In genomic region chr11:68120212-68121066, GRCh38 we compare ENCODE assay signal across 8 cellular contexts. TPM values are rescaled to one million over a fixed set of nuclear protein-coding genes. Genes with fewer than 3 reads are reported as not detected.
A peak's percentile ranks its signal among the peaks of the same experiment; 100 is the strongest.
DNase-seq lines count a peak whose midpoint lies in the region; ATAC-seq, FAIRE-seq and TF ChIP-seq lines count a peak whose summit lies in the region.

No MANE protein-coding gene starts in this region.

- H2AFZ ChIP-seq in KMS-11 (ENCODE audit: low read depth), result peak overlapping the region; percentile 31; the same call in 1 of the 2 replicates
- H2AFZ ChIP-seq in HepG2 (ENCODE audit: low read length), result no peak overlapping the region

- H3K9ac ChIP-seq in KMS-11 (peak overlapping the region; percentile 57; the same call in 1 of the 2 replicates), HepG2 (ENCODE audit: insufficient read depth, low read depth, low read length) (peak overlapping the region; percentile 86)

- TF ChIP-seq EP300 in HepG2 (IDR thresholded peaks at IDR 0.05; ENCODE audit: low read depth in 2 of 2, low read length in 2 of 2) (no peak), HepG2 (CRISPR knock-in tag; IDR thresholded peaks at IDR 0.05; ENCODE audit: borderline replicate concordance) (no peak)

- H3K4me2 ChIP-seq in KMS-11, result peak overlapping the region; percentile 62
- H3K4me2 ChIP-seq in HepG2 (ENCODE audit: low read depth, low read length), result peak overlapping the region; percentile 82

- H3K36me3 ChIP-seq in KMS-11 (ENCODE audit: insufficient read depth) (no peaks in the 10 kb centered on the region), HepG2 (replicated peaks in 1 of 2; ENCODE audit: control insufficient read depth in 1 of 2, insufficient read depth in 2 of 2, low read length in 2 of 2) (peaks cover 4 to 23% of the 10 kb centered on the region in 2 experiments; a peak in 4 of 5 replicates)

- H3K27ac ChIP-seq in KMS-11 (peak overlapping the region; percentile 65), HepG2 (ENCODE audit: extremely low read length, insufficient read depth, low read length) (peak overlapping the region; percentile 85)

- intact Hi-C loops in HepG2 (cut with micrococcal nuclease; ENCODE audit: unreplicated experiment), result loop anchor here (1.0 kb wide), 2 partner anchors 21 to 25 kb away; no protein-coding TSS in a partner anchor

- TF ChIP-seq POLR2A in HepG2 (IDR thresholded peaks at IDR 0.05; ENCODE audit: insufficient read depth in 1 of 2, low read depth in 2 of 2, low read length in 2 of 2), result no peak

- H3K79me2 ChIP-seq in KMS-11 (ENCODE audit: insufficient read depth, low read depth), result peaks cover 50% of the 10 kb centered on the region
- peaks cover 66% of the 10 kb centered on the region for H3K79me2 ChIP-seq in HepG2 (ENCODE audit: insufficient read depth, low read length)

- peak; percentile 80 for DNase-seq in D341Med (ENCODE audit: low spot score)
- DNase-seq in dedifferentiated amniotic fluid mesenchymal stem cell (ENCODE audit: extremely low spot score), result peak; percentile 21
- DNase-seq in HepG2 (ENCODE audit: low spot score), result peak; percentile 47
- peak in 2 of 3 experiments; percentile 17 to 37 for DNase-seq in stimulated activated CD4-positive, alpha-beta T cell treated with anti-CD3 and anti-CD28 coated beads, TNF-alpha, amount 100 ng/mL, for 24 hours (ENCODE audit: low read depth in 3 of 3)
- no peak for DNase-seq in cortex of kidney (lab: John Stamatoyannopoulos, UW)

- H3K27me3 ChIP-seq in KMS-11 (ENCODE audit: insufficient read depth, low read depth), result no peaks in the 10 kb centered on the region
- no peaks in the 10 kb centered on the region; a peak in 1 of 5 replicates for H3K27me3 ChIP-seq in HepG2 (ENCODE audit: control insufficient read depth in 1 of 2, insufficient read depth in 2 of 2, low read length in 2 of 2)

- no peak overlapping the region for H3K4me3 ChIP-seq in KMS-11 (IDR thresholded peaks at IDR 0.05; ENCODE audit: insufficient read depth, low read depth, low read length)
- peak overlapping the region; percentile 74 to 93 (median 91) for H3K4me3 ChIP-seq in HepG2 (replicated peaks in 1 of 3; ENCODE audit: insufficient read depth in 1 of 3, low read depth in 2 of 3, low read length in 3 of 3)

- FAIRE-seq in HepG2 (lab: Jason Lieb, UNC), result no peak

- H3K4me1 ChIP-seq in KMS-11 (ENCODE audit: low read depth, poor library complexity, severe bottlenecking) (peaks cover 21% of the 10 kb centered on the region), HepG2 (ENCODE audit: insufficient read depth, low read length) (peaks cover 68% of the 10 kb centered on the region)

- POLR2A ChIA-PET in HepG2 (lab: Yijun Ruan, JAX), result interaction anchor here (0.7 to 7.3 kb wide), 7 partner anchors 7 to 1232 kb away, joined by 3 to 98 read pairs (median 4); no protein-coding TSS in a partner anchor

- TF ChIP-seq CTCF in KMS-11 (conservative IDR thresholded peaks at IDR 0.05; ENCODE audit: low read depth, low read length), result no peak
- TF ChIP-seq CTCF in HepG2 (CRISPR knock-in tag; IDR thresholded peaks at IDR 0.05), result no peak

- CTCF ChIA-PET in HepG2 (lab: Yijun Ruan, JAX; ENCODE audit: low intra/inter-chr PET ratio, low total read pairs), result no interaction called here

- ATAC-seq in GM21447 (IDR thresholded peaks at IDR 0.05; ENCODE audit: unreplicated experiment) (peak; percentile 20), HepG2 (no peak)
- peak; percentile 6 to 12 for ATAC-seq in activated CD4-positive, CD25-positive, alpha-beta regulatory T cell treated with anti-CD3 and anti-CD28 coated beads, Interleukin-2, amount 50 U/mL, for 24 hours

- H4K20me1 ChIP-seq in KMS-11 (ENCODE audit: insufficient read depth) (0 out of 2 replicates have a peak, but pooled peaks cover 3% of the 10 kb centered on the region), HepG2 (ENCODE audit: insufficient read depth, low read length) (peaks cover 50% of the 10 kb centered on the region)

- no peak for TF ChIP-seq RAD21 in HepG2 (CRISPR knock-in tag; IDR thresholded peaks at IDR 0.05)

- WGBS in HepG2 (ENCODE audit: low lambda C conversion rate), result under 1% methylated on average over 16 of the region's 75 CpGs

- H3K9me3 ChIP-seq in HepG2 (ENCODE audit: low read length), result no peaks in the 10 kb centered on the region

- BruUV-seq in HepG2 (replicated peaks; lab: Mats Ljungman, UMichigan), result TSS peak; percentile 44

- in situ Hi-C loops in HepG2 (cut with HindIII; ENCODE audit: extremely low pct_ligation_motif_present, low pct_unique_long_range_greater_than_20kb), result no loop called here

TF ChIP-seq in HepG2, 621 proteins besides CTCF, POLR2A, EP300 and RAD21 (continues in another document):
- peak; percentile 41 for TF ChIP-seq RBFOX2 (IDR thresholded peaks at IDR 0.05; ENCODE audit: low read depth, low read length)
- TF ChIP-seq, protein P1, sequence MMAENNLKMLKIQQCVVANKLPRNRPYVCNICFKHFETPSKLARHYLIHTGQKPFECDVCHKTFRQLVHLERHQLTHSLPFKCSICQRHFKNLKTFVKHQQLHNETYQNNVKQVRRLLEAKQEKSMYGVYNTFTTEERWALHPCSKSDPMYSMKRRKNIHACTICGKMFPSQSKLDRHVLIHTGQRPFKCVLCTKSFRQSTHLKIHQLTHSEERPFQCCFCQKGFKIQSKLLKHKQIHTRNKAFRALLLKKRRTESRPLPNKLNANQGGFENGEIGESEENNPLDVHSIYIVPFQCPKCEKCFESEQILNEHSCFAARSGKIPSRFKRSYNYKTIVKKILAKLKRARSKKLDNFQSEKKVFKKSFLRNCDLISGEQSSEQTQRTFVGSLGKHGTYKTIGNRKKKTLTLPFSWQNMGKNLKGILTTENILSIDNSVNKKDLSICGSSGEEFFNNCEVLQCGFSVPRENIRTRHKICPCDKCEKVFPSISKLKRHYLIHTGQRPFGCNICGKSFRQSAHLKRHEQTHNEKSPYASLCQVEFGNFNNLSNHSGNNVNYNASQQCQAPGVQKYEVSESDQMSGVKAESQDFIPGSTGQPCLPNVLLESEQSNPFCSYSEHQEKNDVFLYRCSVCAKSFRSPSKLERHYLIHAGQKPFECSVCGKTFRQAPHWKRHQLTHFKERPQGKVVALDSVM (CRISPR knock-in tag; IDR thresholded peaks at IDR 0.05), result 0 out of 2 replicates have a peak, but pooled peaks have one; percentile 23
- TF ChIP-seq ZBTB4 (CRISPR knock-in tag; IDR thresholded peaks at IDR 0.05; ENCODE audit: borderline replicate concordance), result no peak
- 0 out of 2 replicates have a peak, but pooled peaks have one; percentile 4 for TF ChIP-seq KDM5A (IDR thresholded peaks at IDR 0.05; ENCODE audit: borderline replicate concordance, low read length)
- TF ChIP-seq ZNF501 (CRISPR knock-in tag; IDR thresholded peaks at IDR 0.05), result peak; percentile 39; the same call in 1 of the 2 replicates
- TF ChIP-seq PHF8 (CRISPR knock-in tag; IDR thresholded peaks at IDR 0.05), result peak; percentile 26; the same call in 1 of the 2 replicates
- no peak for TF ChIP-seq ETV5 (CRISPR knock-in tag; IDR thresholded peaks at IDR 0.05; ENCODE audit: borderline replicate concordance)
- no peak for TF ChIP-seq ZNF510 (CRISPR knock-in tag; IDR thresholded peaks at IDR 0.05; ENCODE audit: low read depth)
- no peak for TF ChIP-seq ZNF567 (CRISPR knock-in tag; IDR thresholded peaks at IDR 0.05; ENCODE audit: borderline replicate concordance)

RNA-seq across cellular contexts. Expression of gene CHKA, which starts 0.7 kb away (rescaled TPM):
- 83.6 and 92.7 TPM in 2 replicates for total RNA-seq in HepG2 (2016; rRNA removed; fragmentation: Illumina TruSeq; extraction: Trizol)
- 19.2 and 23.2 TPM in 2 replicates for total RNA-seq in HepG2 (2016; cell fraction: cytosol; rRNA removed; fragmentation: Illumina TruSeq; extraction: Trizol; ENCODE audit: low read depth)
- 87.5 and 87.8 TPM in 2 replicates for total RNA-seq in HepG2 (2016; cell fraction: insoluble cytoplasmic fraction; rRNA removed; fragmentation: Illumina TruSeq; extraction: Trizol)
- 52.5 and 57.2 TPM in 2 replicates for total RNA-seq in HepG2 (2016; cell fraction: membrane; rRNA removed; fragmentation: Illumina TruSeq; extraction: Trizol)
- total RNA-seq in HepG2 (2016; cell fraction: nucleus; rRNA removed; fragmentation: Illumina TruSeq; extraction: Trizol), result 127 and 148 TPM in 2 replicates
- polyA plus RNA-seq in HepG2 (2011; rRNA removed), result 61.1 and 71.6 TPM in 2 replicates
- 53.1 and 55.7 TPM in 2 replicates for polyA plus RNA-seq in HepG2 (2011; cell fraction: cytosol; rRNA removed)
- 87.9 and 97.8 TPM in 2 replicates for polyA plus RNA-seq in HepG2 (2011; cell fraction: nucleus; rRNA removed)
- polyA plus RNA-seq in HepG2 (2012), result 57.3 and 69.6 TPM in 2 replicates
- 17.1 and 18.4 TPM in 2 replicates for polyA plus RNA-seq in HepG2 (2016; cell fraction: cytosol; fragmentation: Illumina TruSeq; extraction: Trizol; ENCODE audit: low read depth)
- polyA plus RNA-seq in HepG2 (2016; cell fraction: insoluble cytoplasmic fraction; fragmentation: Illumina TruSeq; extraction: Trizol; ENCODE audit: low read depth), result 91.8 and 101 TPM in 2 replicates
- polyA plus RNA-seq in HepG2 (2016; cell fraction: membrane; fragmentation: Illumina TruSeq; extraction: Trizol; ENCODE audit: low read depth), result 34.6 and 36.0 TPM in 2 replicates
- 309 and 329 TPM in 2 replicates for polyA plus RNA-seq in HepG2 (2016; cell fraction: nucleus; fragmentation: Illumina TruSeq; extraction: Trizol; ENCODE audit: insufficient read depth, low read depth)
- polyA minus RNA-seq in HepG2 (2011; rRNA and poly(A)+ RNA removed; ENCODE audit: low replicate concordance), result 46.2 and 97.9 TPM in 2 replicates
- polyA minus RNA-seq in HepG2 (2011; cell fraction: cytosol; rRNA and poly(A)+ RNA removed), result 41.1 and 41.4 TPM in 2 replicates
- 84.0 and 96.3 TPM in 2 replicates for polyA minus RNA-seq in HepG2 (2011; cell fraction: nucleus; rRNA and poly(A)+ RNA removed)
